ENCODE assay signal across 17 cellular contexts in the genomic region with DNA sequence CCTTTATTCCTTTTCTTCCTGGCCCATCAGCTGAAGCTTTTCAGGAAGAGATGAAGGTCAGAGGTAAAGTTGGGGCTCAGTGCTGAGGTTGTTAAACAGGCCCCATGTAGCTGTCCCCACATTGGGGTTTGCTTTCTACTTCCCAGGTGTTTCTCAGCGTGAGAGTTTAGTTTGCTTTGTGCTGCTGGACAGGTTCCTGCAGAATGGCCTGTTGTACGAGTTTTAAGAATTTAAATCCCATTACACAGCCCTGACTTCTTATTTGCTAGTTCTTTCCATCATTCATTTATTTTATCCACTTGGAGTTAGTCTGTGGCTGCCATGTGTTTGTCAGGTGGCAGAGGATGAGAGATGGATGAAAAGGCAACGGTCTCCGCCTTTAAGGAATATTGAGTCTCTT. TPM values are rescaled to one million over a fixed set of nuclear protein-coding genes. Genes with fewer than 3 reads are reported as not detected.
DNase-seq lines count a peak whose midpoint lies in the region; ATAC-seq and TF ChIP-seq lines count a peak whose summit lies in the region.
"Had no signal": no experiment of that assay in that cellular context is flagged by ENCODE, and none has a peak within 500 bp of the region (broad histone marks: within the 10 kb centered on the region; RNA-seq: fewer than 3 reads in every experiment).

No MANE protein-coding gene starts in this region.

- H3K4me3 Mint-ChIP-seq in activated naive CD8-positive, alpha-beta T cell treated with anti-CD3 and anti-CD28 coated beads for 36 hours = no peak overlapping the region
- H3K4me3 Mint-ChIP-seq in activated naive CD8-positive, alpha-beta T cell treated with anti-CD3 and anti-CD28 coated beads, Interleukin-2, amount 50 U/mL, for 24 hours = no peak overlapping the region
- H3K4me3 Mint-ChIP-seq in type B pancreatic cell = peak overlapping the region; percentile 0
- H3K4me3 Mint-ChIP-seq: B cell; CD4-positive, CD25-positive, alpha-beta regulatory T cell; CD8-positive, alpha-beta T cell had no signal

- ATAC-seq in activated naive CD8-positive, alpha-beta T cell treated with anti-CD3 and anti-CD28 coated beads, Interleukin-2, amount 50 U/mL, for 24 hours = no peak
- ATAC-seq in esophagus mucosa = peak; percentile 76
- ATAC-seq: CD8-positive, alpha-beta T cell; GM12878 had no signal

- peak overlapping the region; percentile 7 for H3K27ac Mint-ChIP-seq in activated naive CD8-positive, alpha-beta T cell treated with anti-CD3 and anti-CD28 coated beads for 36 hours
- no peak overlapping the region for H3K27ac Mint-ChIP-seq in activated naive CD8-positive, alpha-beta T cell treated with anti-CD3 and anti-CD28 coated beads, Interleukin-2, amount 50 U/mL, for 24 hours
- H3K27ac Mint-ChIP-seq in type B pancreatic cell = peak overlapping the region; percentile 46
- H3K27ac Mint-ChIP-seq: B cell; CD8-positive, alpha-beta T cell had no signal

- H3K9me3 Mint-ChIP-seq in activated naive CD8-positive, alpha-beta T cell treated with anti-CD3 and anti-CD28 coated beads for 36 hours = no peaks in the 10 kb centered on the region
- H3K9me3 Mint-ChIP-seq in activated naive CD8-positive, alpha-beta T cell treated with anti-CD3 and anti-CD28 coated beads, Interleukin-2, amount 50 U/mL, for 24 hours = no peaks in the 10 kb centered on the region
- H3K9me3 Mint-ChIP-seq in type B pancreatic cell = no peaks in the 10 kb centered on the region
- H3K9me3 Mint-ChIP-seq: CD4-positive, CD25-positive, alpha-beta regulatory T cell; CD8-positive, alpha-beta T cell had no signal

- peaks cover 57% of the 10 kb centered on the region for H3K36me3 Mint-ChIP-seq in activated naive CD8-positive, alpha-beta T cell treated with anti-CD3 and anti-CD28 coated beads for 36 hours
- peaks cover 82% of the 10 kb centered on the region for H3K36me3 Mint-ChIP-seq in activated naive CD8-positive, alpha-beta T cell treated with anti-CD3 and anti-CD28 coated beads, Interleukin-2, amount 50 U/mL, for 24 hours (ENCODE audit: low read depth)
- peaks cover 54% of the 10 kb centered on the region for H3K36me3 Mint-ChIP-seq in type B pancreatic cell

- TF ChIP-seq CTCF in type B pancreatic cell (conservative IDR thresholded peaks at IDR 0.05) = no peak
- no peak for TF ChIP-seq CTCF in GM10248 (IDR thresholded peaks at IDR 0.05; ENCODE audit: control extremely low read depth, extremely low read depth, low read depth, missing control alignments)

- DNase-seq in activated naive CD8-positive, alpha-beta T cell treated with anti-CD3 and anti-CD28 coated beads for 36 hours = no peak
- no peak for DNase-seq in activated naive CD8-positive, alpha-beta T cell treated with anti-CD3 and anti-CD28 coated beads, Interleukin-2, amount 50 U/mL, for 24 hours
- DNase-seq in type B pancreatic cell (ENCODE audit: extremely low spot score, unreplicated experiment) = no peak
- no peak for DNase-seq in activated CD4-positive, CD25-positive, alpha-beta regulatory T cell treated with anti-CD3 and anti-CD28 coated beads, Interleukin-2, amount 50 U/mL, for 72 hours
- no peak for DNase-seq in GM10248 (ENCODE audit: extremely low spot score)
- DNase-seq: Caco-2; CD4-positive, CD25-positive, alpha-beta regulatory T cell; CD8-positive, alpha-beta T cell; DMS153; DND-41; GM23248; H7; HCEC 1CT had no signal

- H3K4me1 Mint-ChIP-seq in activated naive CD8-positive, alpha-beta T cell treated with anti-CD3 and anti-CD28 coated beads for 36 hours = peaks cover 27% of the 10 kb centered on the region
- H3K4me1 Mint-ChIP-seq in activated naive CD8-positive, alpha-beta T cell treated with anti-CD3 and anti-CD28 coated beads, Interleukin-2, amount 50 U/mL, for 24 hours = peaks cover 23% of the 10 kb centered on the region
- H3K4me1 Mint-ChIP-seq in type B pancreatic cell (ENCODE audit: unreplicated experiment) = no peaks in the 10 kb centered on the region

- CTCF ChIA-PET in GM10248 (lab: Yijun Ruan, JAX) = interaction anchor here (0.8 to 2.3 kb wide), 2 partner anchors 14 to 46 kb away, joined by 3 to 9 read pairs; no protein-coding TSS in a partner anchor

- POLR2A ChIA-PET in GM10248 (lab: Yijun Ruan, JAX) = no interaction called here

- H3K27me3 Mint-ChIP-seq in activated naive CD8-positive, alpha-beta T cell treated with anti-CD3 and anti-CD28 coated beads for 36 hours = no peaks in the 10 kb centered on the region
- no peaks in the 10 kb centered on the region for H3K27me3 Mint-ChIP-seq in activated naive CD8-positive, alpha-beta T cell treated with anti-CD3 and anti-CD28 coated beads, Interleukin-2, amount 50 U/mL, for 24 hours
- H3K27me3 Mint-ChIP-seq in type B pancreatic cell = no peaks in the 10 kb centered on the region
- H3K27me3 Mint-ChIP-seq: B cell; CD4-positive, CD25-positive, alpha-beta regulatory T cell had no signal

RNA-seq across cellular contexts. Expression of gene CTPS1, which starts 19.2 kb away (rescaled TPM):
- total RNA-seq in activated naive CD8-positive, alpha-beta T cell treated with anti-CD3 and anti-CD28 coated beads for 36 hours = 100 to 1,000 TPM; 139 TPM
- 24.0 TPM for total RNA-seq in esophagus mucosa
- 34.3 and 60.5 TPM in 2 replicates for total RNA-seq in type B pancreatic cell (ENCODE audit: low replicate concordance)

RNA-seq across cellular contexts. Expression of gene SLFNL1, which starts 22.9 kb away (rescaled TPM):
- under 1 TPM; 0.08 TPM for total RNA-seq in activated naive CD8-positive, alpha-beta T cell treated with anti-CD3 and anti-CD28 coated beads for 36 hours
- total RNA-seq in esophagus mucosa (0.08 TPM), type B pancreatic cell (ENCODE audit: low replicate concordance) (0.14 and 0.60 TPM in 2 replicates)
- total RNA-seq: H1, H7 had no signal
